9 cellular contexts compared by ENCODE assay signal in genomic region chr9:91714020-91714721, GRCh38.
DNase-seq lines count a peak whose midpoint lies in the region; ATAC-seq and TF ChIP-seq lines count a peak whose summit lies in the region.
"Had no signal": no experiment of that assay in that cellular context is flagged by ENCODE, and none has a peak within 500 bp of the region (broad histone marks: within the 10 kb centered on the region; RNA-seq: fewer than 3 reads in every experiment).

No MANE protein-coding gene starts in this region.

- no peaks in the 10 kb centered on the region for H3K9me2 ChIP-seq in hepatocyte (replicated peaks; ENCODE audit: insufficient read depth)

- H3K27me3 Mint-ChIP-seq in activated naive CD8-positive, alpha-beta T cell treated with anti-CD3 and anti-CD28 coated beads for 36 hours = peaks cover 32% of the 10 kb centered on the region

- no peaks in the 10 kb centered on the region for H4K20me1 ChIP-seq in hepatocyte (ENCODE audit: insufficient read depth, poor library complexity, severe bottlenecking)
- H4K20me1 ChIP-seq: BLaER1 treated with 17β-estradiol and CSF1 and Interleukin-3, amounts not matched to agents 10 nM and 100 nM had no signal

- peak overlapping the region; percentile 58 for H3K4me3 ChIP-seq in HUES48 (ENCODE audit: low read depth, low read length)
- H3K4me3 ChIP-seq in hepatocyte = no peak overlapping the region
- H3K4me3 ChIP-seq: BLaER1 treated with 17β-estradiol and CSF1 and Interleukin-3, amounts not matched to agents 10 nM and 100 nM had no signal

- H3K27ac ChIP-seq in HUES48 (ENCODE audit: low read depth, low read length) (no peak overlapping the region), hepatocyte (no peak overlapping the region)
- H3K27ac ChIP-seq: BLaER1 treated with 17β-estradiol and CSF1 and Interleukin-3, amounts not matched to agents 10 nM and 100 nM had no signal

- H3K79me2 ChIP-seq in hepatocyte = no peaks in the 10 kb centered on the region

- H2AFZ ChIP-seq in hepatocyte = peak overlapping the region; percentile 39

- no peak overlapping the region for H3K27ac Mint-ChIP-seq in activated naive CD8-positive, alpha-beta T cell treated with anti-CD3 and anti-CD28 coated beads for 36 hours

- H3K9me3 ChIP-seq in HUES48 (ENCODE audit: control insufficient read depth, insufficient read depth, low read length) (no peaks in the 10 kb centered on the region), hepatocyte (ENCODE audit: low read depth) (no peaks in the 10 kb centered on the region)

- H3K4me1 ChIP-seq in HUES48 (ENCODE audit: control insufficient read depth, insufficient read depth, low read length) (peaks cover 4% of the 10 kb centered on the region; the same call in 1 of the 2 replicates), hepatocyte (ENCODE audit: insufficient read depth) (no peaks in the 10 kb centered on the region)

- H3K9ac ChIP-seq in HUES48 (ENCODE audit: low read depth, low read length) = no peak overlapping the region
- H3K9ac ChIP-seq: BLaER1 treated with 17β-estradiol and CSF1 and Interleukin-3, amounts not matched to agents 10 nM and 100 nM had no signal

- H3K36me3 ChIP-seq in HUES48 (ENCODE audit: control insufficient read depth, insufficient read depth, low read length) (no peaks in the 10 kb centered on the region), hepatocyte (replicated peaks; ENCODE audit: insufficient read depth, low read depth) (no peaks in the 10 kb centered on the region)
- H3K36me3 ChIP-seq: BLaER1 treated with 17β-estradiol and CSF1 and Interleukin-3, amounts not matched to agents 10 nM and 100 nM had no signal

- H3K27me3 ChIP-seq in HUES48 (ENCODE audit: control insufficient read depth, insufficient read depth, low read length) (no peaks in the 10 kb centered on the region), hepatocyte (no peaks in the 10 kb centered on the region)
- H3K27me3 ChIP-seq: BLaER1 treated with 17β-estradiol and CSF1 and Interleukin-3, amounts not matched to agents 10 nM and 100 nM had no signal

- H3K36me3 Mint-ChIP-seq in activated naive CD8-positive, alpha-beta T cell treated with anti-CD3 and anti-CD28 coated beads for 36 hours = peaks cover 2% of the 10 kb centered on the region

- peaks cover 14% of the 10 kb centered on the region for H3K4me1 Mint-ChIP-seq in activated naive CD8-positive, alpha-beta T cell treated with anti-CD3 and anti-CD28 coated beads for 36 hours

- DNase-seq in NCI-H1105 treated with DMSO at 0.1 percent for 48 hours (lab: John Stamatoyannopoulos, UW) (peak; percentile 34), NCI-H1105 (lab: John Stamatoyannopoulos, UW) (no peak), hepatocyte (ENCODE audit: low spot score) (peak; percentile 73)
- DNase-seq in activated naive CD8-positive, alpha-beta T cell treated with anti-CD3 and anti-CD28 coated beads for 36 hours = peak; percentile 39
- DNase-seq in stimulated activated CD8-positive, alpha-beta memory T cell treated with anti-CD3 and anti-CD28 coated beads, Interleukin-4, amount 100 ng/mL, for 24 hours (ENCODE audit: low read depth) = peak; percentile 11

- WGBS in hepatocyte (ENCODE audit: low lambda C conversion rate, missing lambda C conversion rate) = 16% methylated on average over 24 of the region's 37 CpGs

- no peak for TF ChIP-seq CTCF in hepatocyte (IDR thresholded peaks at IDR 0.05; ENCODE audit: poor library complexity)

- peak overlapping the region; percentile 51 for H3K4me3 Mint-ChIP-seq in activated naive CD8-positive, alpha-beta T cell treated with anti-CD3 and anti-CD28 coated beads for 36 hours

- peaks cover 8% of the 10 kb centered on the region for H3K9me3 Mint-ChIP-seq in activated naive CD8-positive, alpha-beta T cell treated with anti-CD3 and anti-CD28 coated beads for 36 hours

- H3K4me2 ChIP-seq in hepatocyte = peak overlapping the region; percentile 68
- H3K4me2 ChIP-seq: BLaER1 treated with 17β-estradiol and CSF1 and Interleukin-3, amounts not matched to agents 10 nM and 100 nM had no signal

- ATAC-seq in HG02973 (IDR thresholded peaks at IDR 0.05; ENCODE audit: unreplicated experiment) (no peak), GM21737 (IDR thresholded peaks at IDR 0.05; ENCODE audit: unreplicated experiment) (no peak)
